ENCODE assay signal across 14 cellular contexts in the genomic region with DNA sequence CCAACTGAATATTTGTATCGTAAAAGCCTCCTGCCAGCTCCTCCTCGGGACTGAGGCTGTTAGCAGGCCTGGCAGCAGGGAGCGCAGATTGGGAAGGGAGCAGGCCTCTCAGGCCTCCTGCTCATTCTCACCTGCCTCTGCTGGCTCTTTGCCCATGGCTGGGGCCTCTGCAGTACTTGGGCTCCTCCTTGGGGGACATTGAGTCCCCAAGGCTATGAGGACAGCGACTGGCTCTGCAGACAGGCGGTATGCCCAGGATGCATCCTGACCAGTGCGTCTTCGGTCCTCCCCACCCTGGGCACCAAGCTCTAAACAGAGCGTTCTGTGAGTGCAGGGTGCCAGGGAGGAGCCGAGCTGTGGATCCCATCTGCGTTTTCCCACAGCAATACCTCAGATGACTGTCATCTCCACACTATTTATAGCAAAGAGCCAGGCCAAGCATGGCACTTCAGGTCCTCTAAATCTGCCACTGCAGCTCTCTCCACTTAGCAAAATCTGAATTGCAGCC. TPM values are rescaled to one million over a fixed set of nuclear protein-coding genes. Genes with fewer than 3 reads are reported as not detected.
A peak's percentile ranks its signal among the peaks of the same experiment; 100 is the strongest.
DNase-seq lines count a peak whose midpoint lies in the region; ATAC-seq, FAIRE-seq and TF ChIP-seq lines count a peak whose summit lies in the region.
"Had no signal": no experiment of that assay in that cellular context is flagged by ENCODE, and none has a peak within 500 bp of the region (broad histone marks: within the 10 kb centered on the region; RNA-seq: fewer than 3 reads in every experiment).

No MANE protein-coding gene starts in this region.

- no peak overlapping the region for H3K4me2 ChIP-seq in K562 (ENCODE audit: insufficient read depth, low read length)

- no peak for TF ChIP-seq RAD21 in K562 (CRISPR knock-in tag; conservative IDR thresholded peaks at IDR 0.05 in 1 of 2, IDR thresholded peaks at IDR 0.05 in 1 of 2)

- H2AFZ ChIP-seq in K562 (ENCODE audit: low read depth, low read length): no peak overlapping the region

- no peaks in the 10 kb centered on the region for H3K36me3 Mint-ChIP-seq in activated CD8-positive, alpha-beta T cell treated with anti-CD3 and anti-CD28 coated beads, Interleukin-2, amount 10 ng/mL, durations not matched to agents 7 days and 5 days (ENCODE audit: low read depth)
- H3K36me3 Mint-ChIP-seq in activated CD4-positive, alpha-beta T cell treated with anti-CD3 and anti-CD28 coated beads, Interleukin-2, amount 10 ng/mL, durations not matched to agents 7 days and 5 days (ENCODE audit: low read depth): no peaks in the 10 kb centered on the region

- TF ChIP-seq CTCF in BE2C (IDR thresholded peaks at IDR 0.05; ENCODE audit: low read depth, low read length): no peak
- TF ChIP-seq CTCF in K562 (IDR thresholded peaks at IDR 0.05 in 2 of 3, conservative IDR thresholded peaks at IDR 0.05 in 1 of 3; ENCODE audit: insufficient read depth in 2 of 3, low read depth in 1 of 3, low read length in 3 of 3): no peak

- CTCF ChIA-PET in K562 (lab: Yijun Ruan, JAX; ENCODE audit: low intra/inter-chr PET ratio): no interaction called here
- CTCF ChIA-PET in activated CD8-positive, alpha-beta T cell treated with anti-CD3 and anti-CD28 coated beads, Interleukin-2, amount 10 ng/mL, durations not matched to agents 7 days and 5 days (lab: Charles Lee): interaction anchor here (1.3 to 8.3 kb wide), 2 partner anchors 22 to 124 kb away, joined by 6 to 172 read pairs; no protein-coding TSS in a partner anchor
- CTCF ChIA-PET in activated CD4-positive, alpha-beta T cell treated with anti-CD3 and anti-CD28 coated beads, Interleukin-2, amount 10 ng/mL, durations not matched to agents 7 days and 5 days (lab: Charles Lee): interaction anchor here (0.9 to 1.0 kb wide), 2 partner anchors 14 to 21 kb away, joined by 3 read pairs; no protein-coding TSS in a partner anchor

- H3K4me3 ChIP-seq in BE2C (ENCODE audit: low read depth, low read length) (no peak overlapping the region), K562 (no peak overlapping the region)

- no peaks in the 10 kb centered on the region for H3K9me3 ChIP-seq in BE2C
- no peaks in the 10 kb centered on the region for H3K9me3 ChIP-seq in K562 (replicated peaks; ENCODE audit: control insufficient read depth, insufficient read depth, low read depth, low read length)
- H3K9me3 ChIP-seq: neutrophil had no signal

- POLR2A ChIA-PET in K562 (lab: Yijun Ruan, JAX): interaction anchor here (0.6 to 1.5 kb wide), 3 partner anchors 9 to 136 kb away, joined by 3 read pairs; no protein-coding TSS in a partner anchor
- POLR2A ChIA-PET in activated CD8-positive, alpha-beta T cell treated with anti-CD3 and anti-CD28 coated beads, Interleukin-2, amount 10 ng/mL, durations not matched to agents 7 days and 5 days (lab: Charles Lee): no interaction called here
- POLR2A ChIA-PET in activated CD4-positive, alpha-beta T cell treated with anti-CD3 and anti-CD28 coated beads, Interleukin-2, amount 10 ng/mL, durations not matched to agents 7 days and 5 days (lab: Charles Lee): no interaction called here

- H3K9ac ChIP-seq in K562 (ENCODE audit: insufficient read depth in 1 of 2, low read depth in 2 of 2, low read length in 2 of 2): 0 out of 4 replicates have a peak overlapping the region, but pooled peaks of 1 of the 2 experiments have one; percentile 43

- DNase-seq in BE2C: peak; percentile 72
- peak; percentile 33 for DNase-seq in NCI-H1105 treated with DMSO at 0.1 percent for 48 hours (lab: John Stamatoyannopoulos, UW)
- no peak for DNase-seq in K562 (ENCODE audit: extremely low read depth in 1 of 4, low spot score in 3 of 4)
- peak; percentile 87 for DNase-seq in mesenteric fat pad (ENCODE audit: low spot score)
- no peak for DNase-seq in NCI-H1048 (lab: John Stamatoyannopoulos, UW)
- DNase-seq in activated CD8-positive, alpha-beta T cell treated with anti-CD3 and anti-CD28 coated beads, Interleukin-2, amount 10 ng/mL, durations not matched to agents 7 days and 5 days: no peak
- no peak for DNase-seq in activated CD4-positive, alpha-beta T cell treated with anti-CD3 and anti-CD28 coated beads, Interleukin-2, amount 10 ng/mL, durations not matched to agents 7 days and 5 days
- DNase-seq: glutamatergic neuron; OCI-M1; stimulated activated CD8-positive, alpha-beta memory T cell treated with anti-CD3 and anti-CD28 coated beads, Interleukin-4, amount 100 ng/mL, for 48 hours; T-helper 1 cell had no signal

- BruUV-seq in K562 (replicated peaks; lab: Mats Ljungman, UMichigan): no TSS peak

- H3K27ac Mint-ChIP-seq in activated CD8-positive, alpha-beta T cell treated with anti-CD3 and anti-CD28 coated beads, Interleukin-2, amount 10 ng/mL, durations not matched to agents 7 days and 5 days: no peak overlapping the region
- no peak overlapping the region for H3K27ac Mint-ChIP-seq in activated CD4-positive, alpha-beta T cell treated with anti-CD3 and anti-CD28 coated beads, Interleukin-2, amount 10 ng/mL, durations not matched to agents 7 days and 5 days
- H3K27ac Mint-ChIP-seq: activated T-helper 17 cell treated with anti-CD3 and anti-CD28 coated beads, Interleukin-2, amount 50 U/mL, for 72 hours had no signal

- H3K9me3 Mint-ChIP-seq in activated CD8-positive, alpha-beta T cell treated with anti-CD3 and anti-CD28 coated beads, Interleukin-2, amount 10 ng/mL, durations not matched to agents 7 days and 5 days (ENCODE audit: insufficient read depth): no peaks in the 10 kb centered on the region
- H3K9me3 Mint-ChIP-seq in activated CD4-positive, alpha-beta T cell treated with anti-CD3 and anti-CD28 coated beads, Interleukin-2, amount 10 ng/mL, durations not matched to agents 7 days and 5 days: no peaks in the 10 kb centered on the region
- H3K9me3 Mint-ChIP-seq: activated T-helper 17 cell treated with anti-CD3 and anti-CD28 coated beads, Interleukin-2, amount 50 U/mL, for 72 hours had no signal

- H3K4me3 Mint-ChIP-seq in activated CD8-positive, alpha-beta T cell treated with anti-CD3 and anti-CD28 coated beads, Interleukin-2, amount 10 ng/mL, durations not matched to agents 7 days and 5 days: no peak overlapping the region
- no peak overlapping the region for H3K4me3 Mint-ChIP-seq in activated CD4-positive, alpha-beta T cell treated with anti-CD3 and anti-CD28 coated beads, Interleukin-2, amount 10 ng/mL, durations not matched to agents 7 days and 5 days
- H3K4me3 Mint-ChIP-seq: activated T-helper 17 cell treated with anti-CD3 and anti-CD28 coated beads, Interleukin-2, amount 50 U/mL, for 72 hours had no signal

- WGBS in K562 (ENCODE audit: insufficient coverage, low coverage, missing lambda C conversion rate): 94% methylated on average over 10 of the region's 10 CpGs

- ATAC-seq in K562 (no peak), GM21367 (IDR thresholded peaks at IDR 0.05; ENCODE audit: unreplicated experiment) (no peak)
- no peak for ATAC-seq in activated CD8-positive, alpha-beta T cell treated with anti-CD3 and anti-CD28 coated beads, Interleukin-2, amount 10 ng/mL, durations not matched to agents 7 days and 5 days
- ATAC-seq: activated T-helper 17 cell treated with anti-CD3 and anti-CD28 coated beads, Interleukin-2, amount 50 U/mL, for 72 hours had no signal

- H3K27ac ChIP-seq in K562 (ENCODE audit: extremely low read depth, low read depth, low read length): no peak overlapping the region
- H3K27ac ChIP-seq: neutrophil had no signal

- intact Hi-C loops in K562 (cut with micrococcal nuclease): no loop called here

- H3K4me1 Mint-ChIP-seq in activated CD8-positive, alpha-beta T cell treated with anti-CD3 and anti-CD28 coated beads, Interleukin-2, amount 10 ng/mL, durations not matched to agents 7 days and 5 days (ENCODE audit: low read depth): peaks cover 6% of the 10 kb centered on the region
- peaks cover 9% of the 10 kb centered on the region for H3K4me1 Mint-ChIP-seq in activated CD4-positive, alpha-beta T cell treated with anti-CD3 and anti-CD28 coated beads, Interleukin-2, amount 10 ng/mL, durations not matched to agents 7 days and 5 days

- H3K27me3 Mint-ChIP-seq in activated CD8-positive, alpha-beta T cell treated with anti-CD3 and anti-CD28 coated beads, Interleukin-2, amount 10 ng/mL, durations not matched to agents 7 days and 5 days (ENCODE audit: low read depth): peaks cover 2% of the 10 kb centered on the region
- H3K27me3 Mint-ChIP-seq in activated CD4-positive, alpha-beta T cell treated with anti-CD3 and anti-CD28 coated beads, Interleukin-2, amount 10 ng/mL, durations not matched to agents 7 days and 5 days: no peaks in the 10 kb centered on the region

- TF ChIP-seq EP300 in K562 (IDR thresholded peaks at IDR 0.05; ENCODE audit: low read length): no peak

- H3K36me3 ChIP-seq in BE2C (peaks cover 74% of the 10 kb centered on the region), K562 (ENCODE audit: control insufficient read depth, insufficient read depth, low read length) (peaks cover 45% of the 10 kb centered on the region)
- H3K36me3 ChIP-seq: neutrophil had no signal

- peaks cover 31% of the 10 kb centered on the region for H3K4me1 ChIP-seq in BE2C
- H3K4me1 ChIP-seq in K562 (replicated peaks in 1 of 2; ENCODE audit: control insufficient read depth in 2 of 2, insufficient read depth in 2 of 2, low read length in 2 of 2): peaks cover 0 to 6% of the 10 kb centered on the region in 2 experiments; a peak in 3 of 5 replicates

- H4K20me1 ChIP-seq in K562 (replicated peaks; ENCODE audit: control insufficient read depth, insufficient read depth, low read length): no peaks in the 10 kb centered on the region

- H3K27me3 ChIP-seq in BE2C: no peaks in the 10 kb centered on the region
- no peaks in the 10 kb centered on the region for H3K27me3 ChIP-seq in K562 (ENCODE audit: control insufficient read depth in 2 of 2, insufficient read depth in 2 of 2, low read length in 2 of 2)
- H3K27me3 ChIP-seq: neutrophil had no signal

- in situ Hi-C loops in K562 (cut with MboI): no loop called here

- no peak for FAIRE-seq in K562 (lab: Jason Lieb, UNC)

- no peak for TF ChIP-seq POLR2A in K562 (conservative IDR thresholded peaks at IDR 0.05)

- no peaks in the 10 kb centered on the region for H3K79me2 ChIP-seq in K562 (ENCODE audit: control insufficient read depth, insufficient read depth, low read length)

- H3K9me1 ChIP-seq in K562 (ENCODE audit: control insufficient read depth, insufficient read depth, low read length): no peaks in the 10 kb centered on the region

RNA-seq across cellular contexts. Expression of gene TSTD2, which starts 38.7 kb away (rescaled TPM):
- polyA plus RNA-seq in BE2C (2012; ENCODE audit: insufficient read depth, insufficient read length, low read depth): 25.7 TPM
- total RNA-seq in K562 (2011; cell fraction: chromatin; rRNA removed; ENCODE audit: low replicate concordance): 45.9 and 90.8 TPM in 2 replicates
- total RNA-seq in K562 (2011; cell fraction: nucleolus; rRNA removed): 25.0 and 29.2 TPM in 2 replicates
- 43.0 and 55.8 TPM in 2 replicates for total RNA-seq in K562 (2011; cell fraction: nucleoplasm; rRNA removed)
- total RNA-seq in K562 (2014; rRNA removed) (16.8 and 16.9 TPM in 2 replicates), K562 (2014; rRNA removed; fragmentation: Illumina TruSeq; extraction: Trizol) (14.8 and 15.8 TPM in 2 replicates), K562 (2015; rRNA removed; fragmentation: Illumina TruSeq; extraction: Trizol) (13.9 and 14.2 TPM in 2 replicates), K562 (2021) (20.0 and 20.4 TPM in 2 replicates), mesenteric fat pad (19.8 TPM)
- polyA plus RNA-seq in K562 (2011; rRNA removed) (36.7 and 37.0 TPM in 2 replicates), K562 (2014; fragmentation: Illumina TruSeq; extraction: Trizol) (18.6 and 22.2 TPM in 2 replicates), K562 (2014; fragmentation: Nextera tagmentation; extraction: Ambion mirVana) (10 to 100 TPM; 10.1 to 19.0 TPM), K562 (2014; rRNA removed) (20.6 and 20.9 TPM in 2 replicates)
- 17.5 and 22.9 TPM in 2 replicates for polyA plus RNA-seq in K562 (2011; cell fraction: cytosol; rRNA removed)
- polyA plus RNA-seq in K562 (2011; cell fraction: nucleus; rRNA removed): 47.0 and 54.9 TPM in 2 replicates
- polyA plus RNA-seq in K562 (2012): 11.8 and 18.5 TPM in 2 replicates
- polyA minus RNA-seq in K562 (2011; rRNA and poly(A)+ RNA removed): 32.6 and 36.5 TPM in 2 replicates
- 15.0 and 17.8 TPM in 2 replicates for polyA minus RNA-seq in K562 (2011; cell fraction: cytosol; rRNA and poly(A)+ RNA removed)
- polyA minus RNA-seq in K562 (2011; cell fraction: nucleus; rRNA and poly(A)+ RNA removed): 19.5 and 34.8 TPM in 2 replicates
- total RNA-seq in activated CD8-positive, alpha-beta T cell treated with anti-CD3 and anti-CD28 coated beads, Interleukin-2, amount 10 ng/mL, durations not matched to agents 7 days and 5 days: 10 to 100 TPM; 13.0 to 15.6 TPM
- total RNA-seq in activated CD4-positive, alpha-beta T cell treated with anti-CD3 and anti-CD28 coated beads, Interleukin-2, amount 10 ng/mL, durations not matched to agents 7 days and 5 days: 10 to 100 TPM; 14.1 to 17.2 TPM

RNA-seq across cellular contexts. Expression of gene NCBP1, which starts 39.2 kb away (rescaled TPM):
- polyA plus RNA-seq in BE2C (2012; ENCODE audit: insufficient read depth, insufficient read length, low read depth): 49.7 TPM
- 50.3 and 119 TPM in 2 replicates for total RNA-seq in K562 (2011; cell fraction: chromatin; rRNA removed; ENCODE audit: low replicate concordance)
- 30.9 and 32.9 TPM in 2 replicates for total RNA-seq in K562 (2011; cell fraction: nucleolus; rRNA removed)
- 50.1 and 77.7 TPM in 2 replicates for total RNA-seq in K562 (2011; cell fraction: nucleoplasm; rRNA removed)
- total RNA-seq in K562 (2014; rRNA removed) (47.5 and 56.2 TPM in 2 replicates), K562 (2014; rRNA removed; fragmentation: Illumina TruSeq; extraction: Trizol) (62.3 and 67.2 TPM in 2 replicates), K562 (2015; rRNA removed; fragmentation: Illumina TruSeq; extraction: Trizol) (52.8 and 57.5 TPM in 2 replicates), K562 (2021) (59.6 and 60.2 TPM in 2 replicates), mesenteric fat pad (21.3 TPM)
- polyA plus RNA-seq in K562 (2011; rRNA removed) (51.4 and 69.7 TPM in 2 replicates), K562 (2014; fragmentation: Illumina TruSeq; extraction: Trizol) (55.7 and 64.6 TPM in 2 replicates), K562 (2014; fragmentation: Nextera tagmentation; extraction: Ambion mirVana) (10 to 100 TPM; 29.4 to 37.1 TPM), K562 (2014; rRNA removed) (41.7 and 55.5 TPM in 2 replicates)
- polyA plus RNA-seq in K562 (2011; cell fraction: cytosol; rRNA removed): 15.0 and 20.9 TPM in 2 replicates
- 45.1 and 51.8 TPM in 2 replicates for polyA plus RNA-seq in K562 (2011; cell fraction: nucleus; rRNA removed)
- polyA plus RNA-seq in K562 (2012): 36.5 and 42.5 TPM in 2 replicates
- polyA minus RNA-seq in K562 (2011; rRNA and poly(A)+ RNA removed): 76.3 and 88.4 TPM in 2 replicates
- 23.4 and 31.7 TPM in 2 replicates for polyA minus RNA-seq in K562 (2011; cell fraction: cytosol; rRNA and poly(A)+ RNA removed)
- 36.9 and 68.3 TPM in 2 replicates for polyA minus RNA-seq in K562 (2011; cell fraction: nucleus; rRNA and poly(A)+ RNA removed)
- total RNA-seq in activated CD8-positive, alpha-beta T cell treated with anti-CD3 and anti-CD28 coated beads, Interleukin-2, amount 10 ng/mL, durations not matched to agents 7 days and 5 days: 10 to 100 TPM; 45.1 to 45.9 TPM
- 10 to 100 TPM; 42.4 to 51.1 TPM for total RNA-seq in activated CD4-positive, alpha-beta T cell treated with anti-CD3 and anti-CD28 coated beads, Interleukin-2, amount 10 ng/mL, durations not matched to agents 7 days and 5 days

Comparison
In these comparisons a context has a peak if more than half of its experiments do, and no peak if none do; other contexts are left out.
1. DNase-seq: peak in BE2C (single experiment), NCI-H1105 treated with DMSO at 0.1 percent for 48 hours (single experiment) and mesenteric fat pad (single experiment); none in K562 (0 of 4), NCI-H1048 (single experiment), activated CD8-positive, alpha-beta T cell treated with anti-CD3 and anti-CD28 coated beads, Interleukin-2, amount 10 ng/mL, durations not matched to agents 7 days and 5 days (single experiment) and activated CD4-positive, alpha-beta T cell treated with anti-CD3 and anti-CD28 coated beads, Interleukin-2, amount 10 ng/mL, durations not matched to agents 7 days and 5 days (single experiment).